9 cellular contexts compared by ENCODE assay signal in genomic region chr12:47053991-47054390, GRCh38.
"Had no signal": no experiment of that assay in that cellular context is flagged by ENCODE, and none has a peak within 500 bp of the region (broad histone marks: within the 10 kb centered on the region; RNA-seq: fewer than 3 reads in every experiment).

No MANE protein-coding gene starts in this region.

- H3K9ac ChIP-seq: GM23248 had no signal

- H3K36me3 ChIP-seq: HAP-1 had no signal

- H3K9me3 ChIP-seq: HAP-1 had no signal

- H3K4me2 ChIP-seq: GM23338 had no signal

- H2AFZ ChIP-seq: GM23248 had no signal

- H3K27ac Mint-ChIP-seq: GM23338, H9, HFFc6 had no signal

- ATAC-seq: GM23338, HCT116 had no signal

- DNase-seq: GM23248, GOT3, H7, H9, HCEC 1CT, HFFc6 had no signal

- H3K4me1 ChIP-seq: HAP-1 had no signal

- H3K4me3 ChIP-seq: GM23248, GM23338, HAP-1 had no signal

- H3K4me1 Mint-ChIP-seq: GM23338, H9 had no signal

- H3K27ac ChIP-seq: GM23248 had no signal

- H3K4me3 Mint-ChIP-seq: GM23338, H9, HFFc6 had no signal
